In genomic region chr20:22418738-22419137, GRCh38 we compare ENCODE assay signal across 26 cellular contexts.
"Had no signal": no experiment of that assay in that cellular context is flagged by ENCODE, and none has a peak within 500 bp of the region (broad histone marks: within the 10 kb centered on the region; RNA-seq: fewer than 3 reads in every experiment).

No MANE protein-coding gene starts in this region.

- H3K4me1 Mint-ChIP-seq: memory B cell, natural killer cell had no signal

- H3K4me2 ChIP-seq: hepatocyte, smooth muscle cell had no signal

- ATAC-seq: esophagus mucosa, gastrocnemius medialis, natural killer cell, sciatic nerve had no signal

- H2AFZ ChIP-seq: hepatocyte had no signal

- H3K4me3 Mint-ChIP-seq: memory B cell, natural killer cell, type B pancreatic cell had no signal

- H3K36me3 Mint-ChIP-seq: memory B cell, natural killer cell had no signal

- H3K36me3 ChIP-seq: gastrocnemius medialis, ovary, stomach, tibial artery had no signal

- H3K4me1 ChIP-seq: gastrocnemius medialis, stomach, testis, tibial artery had no signal

- H3K79me2 ChIP-seq: hepatocyte had no signal

- H3K27ac Mint-ChIP-seq: memory B cell, natural killer cell, type B pancreatic cell had no signal

- H3K4me3 ChIP-seq: dorsolateral prefrontal cortex, gastrocnemius medialis, hepatocyte, lung, ovary, smooth muscle cell, stomach, testis, tibial artery had no signal

- FAIRE-seq: colon had no signal

- DNase-seq: dorsolateral prefrontal cortex; effector CD4-positive, alpha-beta T cell; foreskin fibroblast; gastrocnemius medialis; head of caudate nucleus; kidney glomerular epithelial cell; natural killer cell; occipital lobe; ovary; stimulated activated CD4-positive, alpha-beta T cell treated with anti-CD3 and anti-CD28 coated beads, Interleukin-12 subunit alpha, Interleukin-12 subunit beta, amount 100 ng/mL, for 4 hours; stimulated activated CD4-positive, alpha-beta T cell treated with anti-CD3 and anti-CD28 coated beads, Interleukin-1b, Interleukin-23, amount 100 ng/mL, for 48 hours; stimulated activated CD4-positive, alpha-beta T cell treated with anti-CD3 and anti-CD28 coated beads, Interleukin-4, amount 100 ng/mL, for 1 hour; stimulated activated CD8-positive, alpha-beta memory T cell treated with anti-CD3 and anti-CD28 coated beads, Interleukin-4, amount 100 ng/mL, for 48 hours; stimulated activated naive CD4-positive, alpha-beta T cell treated with Interleukin-2 at 50 U/mL for 16 hours; stomach; testis; tibial artery had no signal

- H3K27me3 ChIP-seq: gastrocnemius medialis, hepatocyte, ovary, stomach, testis, tibial artery had no signal

- H3K27ac ChIP-seq: dorsolateral prefrontal cortex, epithelial cell of prostate, gastrocnemius medialis, hepatocyte, ovary, testis, tibial artery had no signal

- H3K9me3 ChIP-seq: gastrocnemius medialis, ovary, stomach, testis, tibial artery had no signal

- H3K27me3 Mint-ChIP-seq: memory B cell had no signal
